In genomic region chr1:109271458-109271857, GRCh38 we compare ENCODE assay signal across 20 cellular contexts. TPM values are rescaled to one million over a fixed set of nuclear protein-coding genes. Genes with fewer than 3 reads are reported as not detected.
DNase-seq lines count a peak whose midpoint lies in the region; ATAC-seq and TF ChIP-seq lines count a peak whose summit lies in the region.
"Had no signal": no experiment of that assay in that cellular context is flagged by ENCODE, and none has a peak within 500 bp of the region (broad histone marks: within the 10 kb centered on the region; RNA-seq: fewer than 3 reads in every experiment).

No MANE protein-coding gene starts in this region.

- H3K27ac ChIP-seq in RWPE1, result peak overlapping the region; percentile 89
- no peak overlapping the region for H3K27ac ChIP-seq in endodermal cell (ENCODE audit: low read depth, low read length)
- H3K27ac ChIP-seq in osteoblast (ENCODE audit: low read depth, low read length), result no peak overlapping the region
- peak overlapping the region; percentile 87 to 95 for H3K27ac ChIP-seq in testis
- no peak overlapping the region for H3K27ac ChIP-seq in OCI-LY7 (ENCODE audit: low read depth, low read length, poor library complexity, severe bottlenecking)
- H3K27ac ChIP-seq: C4-2B had no signal

- ATAC-seq in GM18519 (IDR thresholded peaks at IDR 0.05; ENCODE audit: low FRiP score, unreplicated experiment) (no peak), T-helper 17 cell (no peak)

- DNase-seq in RWPE1 (ENCODE audit: low spot score) (no peak), endodermal cell (no peak), osteoblast (ENCODE audit: insufficient read length, low spot score, missing footprints) (peak; percentile 91), testis (no peak), OCI-LY7 (ENCODE audit: low spot score) (no peak), T-helper 17 cell (no peak)
- DNase-seq: Calu3; CD8-positive, alpha-beta memory T cell; DMS153; KBM-7; MM.1S; NCI-H1048; NCI-H1417 treated with DMSO at 0.1 percent for 48 hours; NCI-H187; NCI-H446; NCI-H526 had no signal

- no peaks in the 10 kb centered on the region for H3K9me3 ChIP-seq in endodermal cell (ENCODE audit: control insufficient read depth, low read length)
- no peaks in the 10 kb centered on the region for H3K9me3 ChIP-seq in osteoblast (ENCODE audit: low read depth, low read length)
- no peaks in the 10 kb centered on the region for H3K9me3 ChIP-seq in testis
- no peaks in the 10 kb centered on the region for H3K9me3 ChIP-seq in OCI-LY7 (ENCODE audit: low read length)
- no peaks in the 10 kb centered on the region for H3K9me3 ChIP-seq in T-helper 17 cell (ENCODE audit: control insufficient read depth, low read length, poor library complexity, severe bottlenecking)
- H3K9me3 ChIP-seq: HAP-1 had no signal

- H3K4me3 ChIP-seq in endodermal cell (ENCODE audit: low read length) (no peak overlapping the region), osteoblast (ENCODE audit: insufficient read depth, low read length) (no peak overlapping the region), testis (no peak overlapping the region), OCI-LY7 (ENCODE audit: low read depth, low read length, poor library complexity, severe bottlenecking) (no peak overlapping the region)
- H3K4me3 ChIP-seq: HAP-1 had no signal

- BruUV-seq in OCI-LY7 (replicated peaks; lab: Mats Ljungman, UMichigan), result no TSS peak

- peaks cover 22% of the 10 kb centered on the region for H3K4me1 Mint-ChIP-seq in endodermal cell
- H3K4me1 Mint-ChIP-seq in T-helper 17 cell, result no peaks in the 10 kb centered on the region
- H3K4me1 Mint-ChIP-seq: CD8-positive, alpha-beta memory T cell had no signal

- peak overlapping the region; percentile 6 for H3K27ac Mint-ChIP-seq in endodermal cell
- no peak overlapping the region for H3K27ac Mint-ChIP-seq in T-helper 17 cell

- peaks cover 22% of the 10 kb centered on the region for H3K36me3 Mint-ChIP-seq in endodermal cell (ENCODE audit: low read depth)
- peaks cover 2% of the 10 kb centered on the region for H3K36me3 Mint-ChIP-seq in T-helper 17 cell (ENCODE audit: low read depth)

- no peak overlapping the region for H3K9ac ChIP-seq in endodermal cell (ENCODE audit: extremely low read depth, low read length, poor library complexity, severe bottlenecking)

- H2AFZ ChIP-seq in osteoblast (ENCODE audit: low read length) (no peak overlapping the region), OCI-LY7 (ENCODE audit: low read length) (no peak overlapping the region)

- H3K36me3 ChIP-seq in endodermal cell (ENCODE audit: control insufficient read depth, insufficient read depth, low read length), result peaks cover 3% of the 10 kb centered on the region
- no peaks in the 10 kb centered on the region for H3K36me3 ChIP-seq in osteoblast (ENCODE audit: insufficient read depth, low read length)
- H3K36me3 ChIP-seq in testis (ENCODE audit: low read depth, missing control alignments), result no peaks in the 10 kb centered on the region
- H3K36me3 ChIP-seq in OCI-LY7 (ENCODE audit: insufficient read depth, low read length), result no peaks in the 10 kb centered on the region

- H3K4me3 Mint-ChIP-seq in endodermal cell, result no peak overlapping the region
- H3K4me3 Mint-ChIP-seq in T-helper 17 cell, result no peak overlapping the region
- H3K4me3 Mint-ChIP-seq: CD8-positive, alpha-beta memory T cell had no signal

- no peak for TF ChIP-seq POLR2A in testis (IDR thresholded peaks at IDR 0.05)

- WGBS in endodermal cell (ENCODE audit: insufficient coverage in 1 of 2, insufficient read length in 1 of 2), 2 experiments, result 83 to 96% methylated on average over 5 to 6 of the region's 6 CpGs
- WGBS in testis, 2 donors, result 66 to 85% methylated on average over 6 of the region's 6 CpGs

- CTCF ChIA-PET in RWPE1 (lab: Yijun Ruan, JAX), result interaction anchor here (0.7 kb wide), 1 partner anchor 9 kb away, joined by 3 read pairs; no protein-coding TSS in a partner anchor
- CTCF ChIA-PET in OCI-LY7 (lab: Charles Lee; ENCODE audit: unreplicated experiment), result no interaction called here

- peaks cover 2% of the 10 kb centered on the region for H3K27me3 Mint-ChIP-seq in endodermal cell (ENCODE audit: insufficient read depth)
- H3K27me3 Mint-ChIP-seq in T-helper 17 cell, result no peaks in the 10 kb centered on the region

- H3K27me3 ChIP-seq in endodermal cell (ENCODE audit: control insufficient read depth, insufficient read depth, low read length, poor library complexity, severe bottlenecking) (no peaks in the 10 kb centered on the region), osteoblast (ENCODE audit: insufficient read depth, low read length) (no peaks in the 10 kb centered on the region), testis (no peaks in the 10 kb centered on the region)

- no peak overlapping the region for H3K4me2 ChIP-seq in osteoblast (ENCODE audit: insufficient read depth, low read length)
- H3K4me2 ChIP-seq in OCI-LY7 (ENCODE audit: low read length), result no peak overlapping the region

- no peaks in the 10 kb centered on the region for H4K20me1 ChIP-seq in osteoblast (ENCODE audit: insufficient read depth, low read length)
- H4K20me1 ChIP-seq in OCI-LY7 (ENCODE audit: insufficient read depth, low read length), result no peaks in the 10 kb centered on the region

- no peak for TF ChIP-seq CTCF in RWPE1 (conservative IDR thresholded peaks at IDR 0.05; ENCODE audit: low read depth)
- no peak for TF ChIP-seq CTCF in endodermal cell (conservative IDR thresholded peaks at IDR 0.05)
- TF ChIP-seq CTCF in osteoblast (IDR thresholded peaks at IDR 0.05; ENCODE audit: extremely low read depth, low read depth, low read length), result no peak
- TF ChIP-seq CTCF in testis (IDR thresholded peaks at IDR 0.05), result no peak
- TF ChIP-seq CTCF in OCI-LY7 (conservative IDR thresholded peaks at IDR 0.05; ENCODE audit: low read length), result no peak

- intact Hi-C loops in testis (cut with DNase I; ENCODE audit: low total_unique reads) (no loop called here), OCI-LY7 (cut with micrococcal nuclease; ENCODE audit: unreplicated experiment) (no loop called here)

- H3K79me2 ChIP-seq in osteoblast (ENCODE audit: insufficient read depth, low read length) (no peaks in the 10 kb centered on the region), OCI-LY7 (ENCODE audit: insufficient read depth, low read depth, low read length) (no peaks in the 10 kb centered on the region)

- H3K4me1 ChIP-seq in endodermal cell (ENCODE audit: control insufficient read depth, insufficient read depth, low read length) (peaks cover 8% of the 10 kb centered on the region), osteoblast (ENCODE audit: insufficient read depth, low read length) (peaks cover 25% of the 10 kb centered on the region), testis (peaks cover 39% of the 10 kb centered on the region), OCI-LY7 (ENCODE audit: insufficient read depth, low read length, poor library complexity, severe bottlenecking) (no peaks in the 10 kb centered on the region)
- H3K4me1 ChIP-seq: HAP-1 had no signal

- H3K9me3 Mint-ChIP-seq in endodermal cell, result peaks cover 1% of the 10 kb centered on the region
- H3K9me3 Mint-ChIP-seq: CD8-positive, alpha-beta memory T cell had no signal

- no peaks in the 10 kb centered on the region for H3K9me2 ChIP-seq in OCI-LY7 (ENCODE audit: insufficient read depth, low read length)

- POLR2A ChIA-PET in RWPE1 (lab: Yijun Ruan, JAX; ENCODE audit: low non-redundant PET), result no interaction called here
- POLR2A ChIA-PET in OCI-LY7 (lab: Charles Lee), result no interaction called here

RNA-seq across cellular contexts. Expression of gene PSRC1, which starts 11.5 kb away (rescaled TPM):
- total RNA-seq in endodermal cell, result 10 to 100 TPM; 38.5 to 72.7 TPM
- 91.5 TPM for polyA plus RNA-seq in endodermal cell (2013, experiment 1 of 2)
- polyA plus RNA-seq in endodermal cell (2013, experiment 2 of 2), result 92.2 TPM
- total RNA-seq in osteoblast, result 5.4 and 5.9 TPM in 2 replicates
- total RNA-seq in testis, result 10 to 100 TPM; 34.0 to 48.9 TPM
- 24.0 TPM for polyA plus RNA-seq in testis (ENCODE audit: insufficient read depth, low read depth, low replicate concordance)
- total RNA-seq in OCI-LY7 (2014; rRNA removed; shearing (Covaris generic)), result 42.7 and 44.5 TPM in 2 replicates
- 40.7 and 43.7 TPM in 2 replicates for total RNA-seq in OCI-LY7 (2022)
- total RNA-seq in T-helper 17 cell, result 1 to 10 TPM; 1.2 to 1.7 TPM

RNA-seq across cellular contexts. Expression of gene CELSR2, which starts 22.1 kb away (rescaled TPM):
- total RNA-seq in endodermal cell, result 10 to 100 TPM; 16.1 to 20.2 TPM
- 72.5 TPM for polyA plus RNA-seq in endodermal cell (2013, experiment 1 of 2)
- polyA plus RNA-seq in endodermal cell (2013, experiment 2 of 2), result 63.1 TPM
- total RNA-seq in osteoblast, result 1.4 and 1.5 TPM in 2 replicates
- total RNA-seq in testis, result 100 to 1,000 TPM; 107 to 140 TPM
- 59.6 TPM for polyA plus RNA-seq in testis (ENCODE audit: insufficient read depth, low read depth, low replicate concordance)
- total RNA-seq in OCI-LY7 (2014; rRNA removed; shearing (Covaris generic)), result 5.0 and 6.9 TPM in 2 replicates
- total RNA-seq in OCI-LY7 (2022), result 12.5 and 13.0 TPM in 2 replicates
- total RNA-seq in T-helper 17 cell, result 1 to 10 TPM; 3.2 to 3.3 TPM

RNA-seq across cellular contexts. Expression of gene MYBPHL, which starts 35.4 kb away (rescaled TPM):
- not detected for total RNA-seq in endodermal cell
- not detected for polyA plus RNA-seq in endodermal cell (2013, experiment 1 of 2)
- not detected for polyA plus RNA-seq in endodermal cell (2013, experiment 2 of 2)
- not detected in 2 replicates for total RNA-seq in osteoblast
- under 1 TPM in 1 of 2 donors, not detected in 1; 0.99 TPM for total RNA-seq in testis
- 1.5 TPM for polyA plus RNA-seq in testis (ENCODE audit: insufficient read depth, low read depth, low replicate concordance)
- 0.16 TPM in 1 of 2 replicates, not detected in the other for total RNA-seq in OCI-LY7 (2014; rRNA removed; shearing (Covaris generic))
- total RNA-seq in OCI-LY7 (2022), result 0.35 TPM in 1 of 2 replicates, not detected in the other
- not detected for total RNA-seq in T-helper 17 cell
- total RNA-seq: Calu3; CD8-positive, alpha-beta memory T cell; HT1080 had no signal
- polyA plus RNA-seq: CD8-positive, alpha-beta memory T cell had no signal

RNA-seq across cellular contexts. Expression of gene SARS1, which starts 57.7 kb away (rescaled TPM):
- total RNA-seq in endodermal cell (100 to 1,000 TPM; 100 to 101 TPM), osteoblast (361 and 392 TPM in 2 replicates), testis (100 to 1,000 TPM; 112 to 149 TPM), OCI-LY7 (2022) (290 and 323 TPM in 2 replicates), T-helper 17 cell (100 to 1,000 TPM in 1 of 2 donors, 10 to 100 TPM in 1; 90.8 to 120 TPM)
- 159 TPM for polyA plus RNA-seq in endodermal cell (2013, experiment 1 of 2)
- 128 TPM for polyA plus RNA-seq in endodermal cell (2013, experiment 2 of 2)
- polyA plus RNA-seq in testis (ENCODE audit: insufficient read depth, low read depth, low replicate concordance), result 132 TPM
- 277 and 295 TPM in 2 replicates for total RNA-seq in OCI-LY7 (2014; rRNA removed; shearing (Covaris generic))

Comparison
In these comparisons a context has a peak if more than half of its experiments do, and no peak if none do; other contexts are left out.
1. H3K27ac ChIP-seq: peak in RWPE1 (single experiment) and testis (2 of 2); none in endodermal cell (single experiment), osteoblast (single experiment) and OCI-LY7 (single experiment).
2. RNA of gene CELSR2, which starts 22.1 kb away (total RNA-seq): 107 to 140 TPM in testis; 16.1 to 20.2 TPM in endodermal cell, 5.0 to 13.0 TPM in OCI-LY7, 3.2 to 3.3 TPM in T-helper 17 cell and 1.4 to 1.5 TPM in osteoblast; every median in the first group is over 4 times any median in the second.